Comparison of ENCODE assay signal across 8 cellular contexts in the genomic region with DNA sequence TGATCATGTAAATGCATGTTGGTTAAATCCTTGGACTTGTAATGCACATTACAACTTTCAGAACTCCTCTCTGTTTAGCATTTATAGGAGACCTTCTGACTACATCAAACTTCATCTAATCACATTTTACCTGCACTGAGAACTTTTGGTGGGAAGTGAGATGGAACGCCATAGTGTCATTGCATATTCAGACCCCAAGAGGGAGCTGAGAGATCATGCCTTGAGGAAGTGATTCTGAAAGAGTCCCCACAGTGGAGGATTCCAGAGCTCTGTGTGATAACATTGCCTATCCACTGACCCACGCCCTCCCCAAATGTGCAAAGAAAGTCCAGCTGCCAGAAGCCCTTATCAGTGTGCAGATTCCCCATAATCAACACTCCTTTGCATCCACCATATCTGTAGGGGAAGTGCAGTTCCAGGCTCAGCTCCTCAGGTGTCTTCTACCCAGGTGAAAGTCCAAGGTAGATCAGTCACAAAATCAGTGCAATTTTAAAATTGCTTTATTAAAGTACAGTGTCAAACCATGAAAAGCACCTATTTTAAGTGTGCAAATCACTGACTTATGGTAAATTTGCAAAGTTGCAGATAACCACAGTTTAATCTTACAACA.
DNase-seq lines count a peak whose midpoint lies in the region; ATAC-seq and TF ChIP-seq lines count a peak whose summit lies in the region.

No MANE protein-coding gene starts in this region.

- CTCF ChIA-PET in Panc1 (lab: Charles Lee): interaction anchor here (0.5 to 0.6 kb wide), 2 partner anchors 39 to 1391 kb away, joined by 3 read pairs; no protein-coding TSS in a partner anchor

- no peaks in the 10 kb centered on the region for H3K9me3 ChIP-seq in Panc1 (ENCODE audit: control insufficient read depth, insufficient read depth, low read depth, low read length)
- H3K9me3 ChIP-seq in fibroblast of lung (ENCODE audit: control insufficient read depth, insufficient read depth, low read depth, low read length): no peaks in the 10 kb centered on the region
- no peaks in the 10 kb centered on the region for H3K9me3 ChIP-seq in trophoblast cell (ENCODE audit: insufficient read depth, low read depth, low read length)

- H3K4me3 Mint-ChIP-seq in immature natural killer cell: no peak overlapping the region

- no CpG with 5 or more reads among the region's 2 CpGs for WGBS in trophoblast cell (ENCODE audit: extremely low coverage, insufficient coverage, insufficient read length)

- H3K23ac ChIP-seq in trophoblast cell (ENCODE audit: low read length): no peak overlapping the region

- H3K27me3 Mint-ChIP-seq in immature natural killer cell (ENCODE audit: low read depth in 3 of 3): peaks cover 0 to 4% (median 2%) of the 10 kb centered on the region in 3 donors

- no peak overlapping the region for H3K4me3 ChIP-seq in H7 (ENCODE audit: insufficient read depth, low read depth, low read length)
- H3K4me3 ChIP-seq in Panc1 (ENCODE audit: low read depth in 2 of 2, low read length in 2 of 2): no peak overlapping the region
- H3K4me3 ChIP-seq in fibroblast of lung (replicated peaks in 1 of 4; ENCODE audit: control extremely low read depth in 1 of 4, insufficient read depth in 1 of 4, low read depth in 3 of 4, low read length in 4 of 4): no peak overlapping the region
- H3K4me3 ChIP-seq in trophoblast cell (ENCODE audit: low read depth, low read length): no peak overlapping the region

- no peak overlapping the region for H3K4me2 ChIP-seq in fibroblast of lung (ENCODE audit: extremely low read depth, insufficient read depth, low read length)
- no peak overlapping the region for H3K4me2 ChIP-seq in trophoblast cell (ENCODE audit: low read length)

- in situ Hi-C loops in Caki2 (cut with HindIII; ENCODE audit: low pct_unique_long_range_greater_than_20kb, low sequenced_read_pairs) (no loop called here), Panc1 (cut with HindIII; ENCODE audit: low pct_unique_long_range_greater_than_20kb, low sequenced_read_pairs) (no loop called here)

- no TSS peak for BruUV-seq in Panc1 (replicated peaks; lab: Mats Ljungman, UMichigan)

- H3K4ac ChIP-seq in trophoblast cell (ENCODE audit: low read depth, low read length): no peak overlapping the region

- TF ChIP-seq CTCF in Panc1 (IDR thresholded peaks at IDR 0.05): peak; percentile 83
- peak; percentile 72 to 74 for TF ChIP-seq CTCF in fibroblast of lung (conservative IDR thresholded peaks at IDR 0.05 in 1 of 2, IDR thresholded peaks at IDR 0.05 in 1 of 2; ENCODE audit: low read depth in 1 of 2, low read length in 2 of 2)

- H4K20me1 ChIP-seq in fibroblast of lung (ENCODE audit: control insufficient read depth, extremely low read depth, insufficient read depth, low read length): no peaks in the 10 kb centered on the region

- H3K27ac ChIP-seq in Panc1 (ENCODE audit: low read length): no peak overlapping the region
- no peak overlapping the region for H3K27ac ChIP-seq in fibroblast of lung (ENCODE audit: insufficient read depth, low read length)
- no peak overlapping the region for H3K27ac ChIP-seq in trophoblast cell (ENCODE audit: low read depth, low read length)

- H3K36me3 ChIP-seq in H7 (replicated peaks; ENCODE audit: control insufficient read depth, insufficient read depth, low read length): no peaks in the 10 kb centered on the region
- H3K36me3 ChIP-seq in Panc1 (ENCODE audit: control insufficient read depth, insufficient read depth, low read length): no peaks in the 10 kb centered on the region
- no peaks in the 10 kb centered on the region for H3K36me3 ChIP-seq in fibroblast of lung (ENCODE audit: control insufficient read depth, insufficient read depth, low read length)
- no peaks in the 10 kb centered on the region for H3K36me3 ChIP-seq in trophoblast cell (ENCODE audit: control insufficient read depth in 1 of 2, insufficient read depth in 2 of 2, low read length in 2 of 2)

- no peak overlapping the region for H2BK120ac ChIP-seq in trophoblast cell (ENCODE audit: insufficient read depth, low read length, poor library complexity)

- H4K91ac ChIP-seq in trophoblast cell (ENCODE audit: low read depth, low read length): no peak overlapping the region

- DNase-seq in Caki2 (ENCODE audit: low read depth) (peak; percentile 22), H7 (peak; percentile 30), Panc1 (ENCODE audit: low read depth, low spot score) (no peak), fibroblast of lung (ENCODE audit: low read depth in 2 of 2) (peak; percentile 3 to 25), trophoblast cell (peak; percentile 17 to 74), immature natural killer cell (no peak)
- DNase-seq in stimulated activated naive CD4-positive, alpha-beta T cell treated with Interleukin-2 at 50 U/mL for 16 hours (lab: John Stamatoyannopoulos, UW): no peak

- H2BK5ac ChIP-seq in trophoblast cell (ENCODE audit: low read depth, low read length, poor library complexity): no peak overlapping the region

- H2AFZ ChIP-seq in fibroblast of lung (ENCODE audit: low read length) (no peak overlapping the region), trophoblast cell (ENCODE audit: insufficient read depth, low read length, poor library complexity) (no peak overlapping the region)

- POLR2A ChIA-PET in Panc1 (lab: Charles Lee): no interaction called here

- no peak overlapping the region for H2AK5ac ChIP-seq in trophoblast cell (ENCODE audit: low read length)

- H3K27ac Mint-ChIP-seq in immature natural killer cell: no peak overlapping the region

- H3K27me3 ChIP-seq in H7 (ENCODE audit: control insufficient read depth, insufficient read depth, low read length): no peaks in the 10 kb centered on the region
- H3K27me3 ChIP-seq in Panc1 (ENCODE audit: control insufficient read depth, insufficient read depth, low read length): peaks cover 7% of the 10 kb centered on the region; the same call in 1 of the 2 replicates
- H3K27me3 ChIP-seq in fibroblast of lung (ENCODE audit: control insufficient read depth, insufficient read depth, low read length): no peaks in the 10 kb centered on the region
- H3K27me3 ChIP-seq in trophoblast cell (ENCODE audit: insufficient read depth, low read length): no peaks in the 10 kb centered on the region

- H3K79me1 ChIP-seq in trophoblast cell (ENCODE audit: low read length): no peaks in the 10 kb centered on the region

- H3K18ac ChIP-seq in trophoblast cell (ENCODE audit: low read length): no peak overlapping the region

- no peaks in the 10 kb centered on the region for H3K36me3 Mint-ChIP-seq in immature natural killer cell

- intact Hi-C loops in Panc1 (cut with micrococcal nuclease; ENCODE audit: unreplicated experiment): no loop called here

- H3K4me1 Mint-ChIP-seq in immature natural killer cell: no peaks in the 10 kb centered on the region

- H3K9ac ChIP-seq in fibroblast of lung (ENCODE audit: insufficient read depth, low read length) (no peak overlapping the region), trophoblast cell (ENCODE audit: low read length) (no peak overlapping the region)

- H3K9me3 Mint-ChIP-seq in immature natural killer cell: no peaks in the 10 kb centered on the region

- H3K4me1 ChIP-seq in Panc1 (ENCODE audit: control insufficient read depth, insufficient read depth, low read length) (no peaks in the 10 kb centered on the region), fibroblast of lung (ENCODE audit: control insufficient read depth, extremely low read depth, insufficient read depth, low read length) (no peaks in the 10 kb centered on the region), trophoblast cell (ENCODE audit: control insufficient read depth in 1 of 2, insufficient read depth in 2 of 2, low read length in 2 of 2) (no peaks in the 10 kb centered on the region)

- H2BK12ac ChIP-seq in trophoblast cell (ENCODE audit: low read length): no peak overlapping the region

- H4K8ac ChIP-seq in trophoblast cell (ENCODE audit: low read depth, low read length): no peak overlapping the region

- ATAC-seq in Panc1 (peak; percentile 83), HG03460 (IDR thresholded peaks at IDR 0.05; ENCODE audit: unreplicated experiment) (no peak)

- H3K79me2 ChIP-seq in fibroblast of lung (ENCODE audit: control insufficient read depth, insufficient read depth, low read length) (no peaks in the 10 kb centered on the region), trophoblast cell (ENCODE audit: control insufficient read depth, insufficient read depth, low read length, poor library complexity) (no peaks in the 10 kb centered on the region)

- no peak overlapping the region for H4K12ac ChIP-seq in trophoblast cell (ENCODE audit: low read depth, low read length)

- H3K14ac ChIP-seq in trophoblast cell (ENCODE audit: low read length): no peak overlapping the region

Comparison
In these comparisons a context has a peak if more than half of its experiments do, and no peak if none do; other contexts are left out.
1. DNase-seq: peak in Caki2 (single experiment), H7 (single experiment), fibroblast of lung (2 of 2) and trophoblast cell (2 of 2); none in Panc1 (single experiment), immature natural killer cell (0 of 3) and stimulated activated naive CD4-positive, alpha-beta T cell treated with Interleukin-2 at 50 U/mL for 16 hours (single experiment).